In the genomic region with DNA sequence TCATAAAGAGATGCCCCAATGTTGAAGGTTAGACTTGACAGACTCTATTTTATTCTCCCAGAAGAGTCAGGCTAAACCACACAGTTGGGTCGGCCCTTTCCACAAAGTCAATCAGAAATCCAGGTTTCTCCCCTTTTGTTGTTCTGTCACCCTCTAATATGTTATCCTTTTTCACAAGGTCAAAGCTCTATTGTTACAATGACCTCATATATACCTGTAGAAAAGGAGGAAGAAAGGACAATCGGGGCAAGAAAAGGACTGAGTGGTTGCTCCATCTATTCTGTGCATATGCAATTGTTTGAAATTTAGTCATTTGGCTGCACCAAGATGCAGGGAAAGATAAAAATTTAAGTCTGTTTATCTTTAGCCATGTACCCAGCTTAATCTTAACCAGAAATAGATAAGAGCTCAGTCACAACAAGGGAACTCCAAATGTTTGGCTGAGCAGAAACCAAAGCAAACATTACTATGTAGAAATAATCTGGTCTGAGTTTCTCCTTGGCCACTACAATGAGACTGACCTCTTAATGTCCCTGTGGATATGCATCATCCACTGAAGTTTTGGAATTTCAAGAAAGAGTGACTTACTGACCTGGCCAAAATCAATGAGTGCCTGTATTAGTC, we compare ENCODE assay signal across 1 cellular context.
TF ChIP-seq lines count a peak whose summit lies in the region.

No MANE protein-coding gene starts in this region.

TF ChIP-seq in GM23338, 12 proteins besides CTCF, POLR2A, EP300 and RAD21 (continued from another document):
- TF ChIP-seq, protein P1, sequence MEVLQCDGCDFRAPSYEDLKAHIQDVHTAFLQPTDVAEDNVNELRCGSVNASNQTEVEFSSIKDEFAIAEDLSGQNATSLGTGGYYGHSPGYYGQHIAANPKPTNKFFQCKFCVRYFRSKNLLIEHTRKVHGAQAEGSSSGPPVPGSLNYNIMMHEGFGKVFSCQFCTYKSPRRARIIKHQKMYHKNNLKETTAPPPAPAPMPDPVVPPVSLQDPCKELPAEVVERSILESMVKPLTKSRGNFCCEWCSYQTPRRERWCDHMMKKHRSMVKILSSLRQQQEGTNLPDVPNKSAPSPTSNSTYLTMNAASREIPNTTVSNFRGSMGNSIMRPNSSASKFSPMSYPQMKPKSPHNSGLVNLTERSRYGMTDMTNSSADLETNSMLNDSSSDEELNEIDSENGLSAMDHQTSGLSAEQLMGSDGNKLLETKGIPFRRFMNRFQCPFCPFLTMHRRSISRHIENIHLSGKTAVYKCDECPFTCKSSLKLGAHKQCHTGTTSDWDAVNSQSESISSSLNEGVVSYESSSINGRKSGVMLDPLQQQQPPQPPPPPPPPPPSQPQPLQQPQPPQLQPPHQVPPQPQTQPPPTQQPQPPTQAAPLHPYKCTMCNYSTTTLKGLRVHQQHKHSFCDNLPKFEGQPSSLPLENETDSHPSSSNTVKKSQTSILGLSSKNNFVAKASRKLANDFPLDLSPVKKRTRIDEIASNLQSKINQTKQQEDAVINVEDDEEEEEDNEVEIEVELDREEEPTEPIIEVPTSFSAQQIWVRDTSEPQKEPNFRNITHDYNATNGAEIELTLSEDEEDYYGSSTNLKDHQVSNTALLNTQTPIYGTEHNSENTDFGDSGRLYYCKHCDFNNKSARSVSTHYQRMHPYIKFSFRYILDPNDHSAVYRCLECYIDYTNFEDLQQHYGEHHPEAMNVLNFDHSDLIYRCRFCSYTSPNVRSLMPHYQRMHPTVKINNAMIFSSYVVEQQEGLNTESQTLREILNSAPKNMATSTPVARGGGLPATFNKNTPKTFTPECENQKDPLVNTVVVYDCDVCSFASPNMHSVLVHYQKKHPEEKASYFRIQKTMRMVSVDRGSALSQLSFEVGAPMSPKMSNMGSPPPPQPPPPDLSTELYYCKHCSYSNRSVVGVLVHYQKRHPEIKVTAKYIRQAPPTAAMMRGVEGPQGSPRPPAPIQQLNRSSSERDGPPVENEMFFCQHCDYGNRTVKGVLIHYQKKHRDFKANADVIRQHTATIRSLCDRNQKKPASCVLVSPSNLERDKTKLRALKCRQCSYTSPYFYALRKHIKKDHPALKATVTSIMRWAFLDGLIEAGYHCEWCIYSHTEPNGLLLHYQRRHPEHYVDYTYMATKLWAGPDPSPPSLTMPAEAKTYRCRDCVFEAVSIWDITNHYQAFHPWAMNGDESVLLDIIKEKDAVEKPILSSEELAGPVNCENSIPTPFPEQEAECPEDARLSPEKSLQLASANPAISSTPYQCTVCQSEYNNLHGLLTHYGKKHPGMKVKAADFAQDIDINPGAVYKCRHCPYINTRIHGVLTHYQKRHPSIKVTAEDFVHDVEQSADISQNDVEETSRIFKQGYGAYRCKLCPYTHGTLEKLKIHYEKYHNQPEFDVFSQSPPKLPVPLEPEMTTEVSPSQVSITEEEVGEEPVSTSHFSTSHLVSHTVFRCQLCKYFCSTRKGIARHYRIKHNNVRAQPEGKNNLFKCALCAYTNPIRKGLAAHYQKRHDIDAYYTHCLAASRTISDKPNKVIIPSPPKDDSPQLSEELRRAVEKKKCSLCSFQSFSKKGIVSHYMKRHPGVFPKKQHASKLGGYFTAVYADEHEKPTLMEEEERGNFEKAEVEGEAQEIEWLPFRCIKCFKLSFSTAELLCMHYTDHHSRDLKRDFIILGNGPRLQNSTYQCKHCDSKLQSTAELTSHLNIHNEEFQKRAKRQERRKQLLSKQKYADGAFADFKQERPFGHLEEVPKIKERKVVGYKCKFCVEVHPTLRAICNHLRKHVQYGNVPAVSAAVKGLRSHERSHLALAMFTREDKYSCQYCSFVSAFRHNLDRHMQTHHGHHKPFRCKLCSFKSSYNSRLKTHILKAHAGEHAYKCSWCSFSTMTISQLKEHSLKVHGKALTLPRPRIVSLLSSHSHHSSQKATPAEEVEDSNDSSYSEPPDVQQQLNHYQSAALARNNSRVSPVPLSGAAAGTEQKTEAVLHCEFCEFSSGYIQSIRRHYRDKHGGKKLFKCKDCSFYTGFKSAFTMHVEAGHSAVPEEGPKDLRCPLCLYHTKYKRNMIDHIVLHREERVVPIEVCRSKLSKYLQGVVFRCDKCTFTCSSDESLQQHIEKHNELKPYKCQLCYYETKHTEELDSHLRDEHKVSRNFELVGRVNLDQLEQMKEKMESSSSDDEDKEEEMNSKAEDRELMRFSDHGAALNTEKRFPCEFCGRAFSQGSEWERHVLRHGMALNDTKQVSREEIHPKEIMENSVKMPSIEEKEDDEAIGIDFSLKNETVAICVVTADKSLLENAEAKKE (CRISPR knock-in tag; IDR thresholded peaks at IDR 0.05), result no peak
- no peak for TF ChIP-seq POLR2AphosphoS5 (IDR thresholded peaks at IDR 0.05; ENCODE audit: low read depth)
- TF ChIP-seq ZNF114 (CRISPR knock-in tag; IDR thresholded peaks at IDR 0.05), result no peak
- TF ChIP-seq ZNF331 (CRISPR knock-in tag; IDR thresholded peaks at IDR 0.05; ENCODE audit: low read depth), result no peak
- no peak for TF ChIP-seq EZH2 (IDR thresholded peaks at IDR 0.05; ENCODE audit: low read depth, unreplicated experiment)
- no peak for TF ChIP-seq NANOG (IDR thresholded peaks at IDR 0.05; ENCODE audit: borderline replicate concordance)
- no peak for TF ChIP-seq STAT1 (IDR thresholded peaks at IDR 0.05; ENCODE audit: unreplicated experiment)
- TF ChIP-seq CREB1 (CRISPR knock-in tag; IDR thresholded peaks at IDR 0.05; ENCODE audit: low read depth), result no peak
TF ChIP-seq in GM23338: peak in this region for 0.
